Comparison of ENCODE assay signal across 10 cellular contexts in genomic region chr7:129989466-129989865, GRCh38. TPM values are rescaled to one million over a fixed set of nuclear protein-coding genes. Genes with fewer than 3 reads are reported as not detected.
DNase-seq lines count a peak whose midpoint lies in the region; ATAC-seq, FAIRE-seq and TF ChIP-seq lines count a peak whose summit lies in the region.
"Had no signal": no experiment of that assay in that cellular context is flagged by ENCODE, and none has a peak within 500 bp of the region (broad histone marks: within the 10 kb centered on the region; RNA-seq: fewer than 3 reads in every experiment).

No MANE protein-coding gene starts in this region.

- H3K36me3 ChIP-seq in GM23338 (ENCODE audit: insufficient read depth) (no peaks in the 10 kb centered on the region), K562 (ENCODE audit: control insufficient read depth, insufficient read depth, low read length) (no peaks in the 10 kb centered on the region)
- H3K36me3 ChIP-seq: Peyer's patch had no signal

- H3K4me3 ChIP-seq in GM23338 (no peak overlapping the region), K562 (no peak overlapping the region)
- H3K4me3 ChIP-seq: Peyer's patch had no signal

- in situ Hi-C loops in K562 (cut with MboI), result no loop called here

- no peak overlapping the region for H3K9ac ChIP-seq in K562 (ENCODE audit: insufficient read depth in 1 of 2, low read depth in 2 of 2, low read length in 2 of 2)

- FAIRE-seq in K562 (lab: Jason Lieb, UNC), result no peak

- TF ChIP-seq CTCF in GM23338 (conservative IDR thresholded peaks at IDR 0.05; ENCODE audit: low read depth in 2 of 2) (no peak), K562 (IDR thresholded peaks at IDR 0.05 in 2 of 3, conservative IDR thresholded peaks at IDR 0.05 in 1 of 3; ENCODE audit: insufficient read depth in 2 of 3, low read depth in 1 of 3, low read length in 3 of 3) (no peak)

- H3K4me3 Mint-ChIP-seq in GM23338, result no peak overlapping the region
- H3K4me3 Mint-ChIP-seq in T-cell, result no peak overlapping the region
- H3K4me3 Mint-ChIP-seq in activated T-helper 2 cell treated with anti-CD3 and anti-CD28 coated beads, Interferon-gamma antibody, Interleukin-2, Interleukin-4, amounts not matched to agents 10 μg/mL and 5 μg/mL and 100 μg/mL, durations not matched to agents 14 hours and 24 hours and 36 hours (ENCODE audit: low read depth), result no peak overlapping the region

- WGBS in K562 (ENCODE audit: insufficient coverage, low coverage, missing lambda C conversion rate), result 9% methylated on average over 4 of the region's 4 CpGs

- no peaks in the 10 kb centered on the region for H3K4me1 Mint-ChIP-seq in GM23338
- peaks cover 6 to 7% (median 7%) of the 10 kb centered on the region in 3 donors for H3K4me1 Mint-ChIP-seq in T-cell
- peaks cover 2% of the 10 kb centered on the region for H3K4me1 Mint-ChIP-seq in activated T-helper 2 cell treated with anti-CD3 and anti-CD28 coated beads, Interferon-gamma antibody, Interleukin-2, Interleukin-4, amounts not matched to agents 10 μg/mL and 5 μg/mL and 100 μg/mL, durations not matched to agents 14 hours and 24 hours and 36 hours (ENCODE audit: low read depth)

- H3K9me2 ChIP-seq in GM23338 (ENCODE audit: insufficient read depth), result no peaks in the 10 kb centered on the region

- H3K9me3 Mint-ChIP-seq in GM23338 (no peaks in the 10 kb centered on the region), T-cell (no peaks in the 10 kb centered on the region)
- no peaks in the 10 kb centered on the region for H3K9me3 Mint-ChIP-seq in activated T-helper 2 cell treated with anti-CD3 and anti-CD28 coated beads, Interferon-gamma antibody, Interleukin-2, Interleukin-4, amounts not matched to agents 10 μg/mL and 5 μg/mL and 100 μg/mL, durations not matched to agents 14 hours and 24 hours and 36 hours

- TF ChIP-seq POLR2A in K562 (conservative IDR thresholded peaks at IDR 0.05), result no peak

- POLR2A ChIA-PET in T-cell (lab: Charles Lee) (no interaction called here), K562 (lab: Yijun Ruan, JAX) (interaction anchor here (0.6 to 1.4 kb wide), 3 partner anchors 9 to 22 kb away, joined by 3 to 4 read pairs (median 3); no protein-coding TSS in a partner anchor)

- TF ChIP-seq EP300 in K562 (IDR thresholded peaks at IDR 0.05; ENCODE audit: low read length), result no peak

- BruUV-seq in K562 (replicated peaks; lab: Mats Ljungman, UMichigan), result no TSS peak

- H3K9me3 ChIP-seq in K562 (replicated peaks; ENCODE audit: control insufficient read depth, insufficient read depth, low read depth, low read length), result no peaks in the 10 kb centered on the region
- H3K9me3 ChIP-seq: Peyer's patch had no signal

- no peaks in the 10 kb centered on the region for H4K20me1 ChIP-seq in GM23338 (replicated peaks; ENCODE audit: insufficient read depth)
- no peaks in the 10 kb centered on the region for H4K20me1 ChIP-seq in K562 (replicated peaks; ENCODE audit: control insufficient read depth, insufficient read depth, low read length)

- 0 out of 2 replicates have a peak, but pooled peaks cover 4% of the 10 kb centered on the region for H3F3A ChIP-seq in GM23338 (replicated peaks; ENCODE audit: low read depth)

- no peaks in the 10 kb centered on the region for H3K36me3 Mint-ChIP-seq in GM23338 (ENCODE audit: low read depth)
- no peaks in the 10 kb centered on the region for H3K36me3 Mint-ChIP-seq in T-cell
- no peaks in the 10 kb centered on the region for H3K36me3 Mint-ChIP-seq in activated T-helper 2 cell treated with anti-CD3 and anti-CD28 coated beads, Interferon-gamma antibody, Interleukin-2, Interleukin-4, amounts not matched to agents 10 μg/mL and 5 μg/mL and 100 μg/mL, durations not matched to agents 14 hours and 24 hours and 36 hours (ENCODE audit: low read depth)

- H2AFZ ChIP-seq in GM23338 (peak overlapping the region; percentile 38; the same call in 1 of the 2 replicates), K562 (ENCODE audit: low read depth, low read length) (no peak overlapping the region)

- DNase-seq in GM23338 (ENCODE audit: low spot score), result no peak
- DNase-seq in T-cell, result peak in 23 of 34 experiments; percentile 2 to 38 (median 22)
- no peak for DNase-seq in K562 (ENCODE audit: extremely low read depth in 1 of 4, low spot score in 3 of 4)
- DNase-seq in stimulated activated CD8-positive, alpha-beta memory T cell treated with anti-CD3 and anti-CD28 coated beads, Interleukin-12 subunit alpha, Interleukin-12 subunit beta, amount 100 ng/mL, for 1 hour (ENCODE audit: low read depth), result peak; percentile 13
- no peak for DNase-seq in activated T-helper 2 cell treated with anti-CD3 and anti-CD28 coated beads, Interferon-gamma antibody, Interleukin-2, Interleukin-4, amounts not matched to agents 10 μg/mL and 5 μg/mL and 100 μg/mL, durations not matched to agents 14 hours and 24 hours and 36 hours (ENCODE audit: low spot score)
- no peak for DNase-seq in NCI-H510A treated with DMSO at 0.1 percent for 48 hours (lab: John Stamatoyannopoulos, UW)
- DNase-seq: NCI-H1092, Peyer's patch had no signal

- H3K27ac Mint-ChIP-seq in GM23338, result no peak overlapping the region
- H3K27ac Mint-ChIP-seq in T-cell, result no peak overlapping the region
- H3K27ac Mint-ChIP-seq in activated T-helper 2 cell treated with anti-CD3 and anti-CD28 coated beads, Interferon-gamma antibody, Interleukin-2, Interleukin-4, amounts not matched to agents 10 μg/mL and 5 μg/mL and 100 μg/mL, durations not matched to agents 14 hours and 24 hours and 36 hours, result no peak overlapping the region

- H3K4me1 ChIP-seq in GM23338 (ENCODE audit: insufficient read depth), result no peaks in the 10 kb centered on the region
- peaks cover 0 to 3% of the 10 kb centered on the region in 2 experiments; a peak in 1 of 5 replicates for H3K4me1 ChIP-seq in K562 (replicated peaks in 1 of 2; ENCODE audit: control insufficient read depth in 2 of 2, insufficient read depth in 2 of 2, low read length in 2 of 2)
- H3K4me1 ChIP-seq: Peyer's patch had no signal

- H3K27ac ChIP-seq in GM23338 (ENCODE audit: low read depth) (no peak overlapping the region), K562 (ENCODE audit: extremely low read depth, low read depth, low read length) (no peak overlapping the region)
- H3K27ac ChIP-seq: Peyer's patch had no signal

- TF ChIP-seq RAD21 in K562 (CRISPR knock-in tag; conservative IDR thresholded peaks at IDR 0.05 in 1 of 2, IDR thresholded peaks at IDR 0.05 in 1 of 2), result no peak

- H3K9me1 ChIP-seq in K562 (ENCODE audit: control insufficient read depth, insufficient read depth, low read length), result no peaks in the 10 kb centered on the region

- ATAC-seq in GM23338 (no peak), T-cell (replicated peaks in 1 of 4) (peak in 2 of 4 experiments; percentile 31 to 53), K562 (no peak), GM21528 (IDR thresholded peaks at IDR 0.05; ENCODE audit: low FRiP score, unreplicated experiment) (no peak), HG03520 (IDR thresholded peaks at IDR 0.05; ENCODE audit: unreplicated experiment) (no peak)

- H3K4me2 ChIP-seq in GM23338 (no peak overlapping the region), K562 (ENCODE audit: insufficient read depth, low read length) (no peak overlapping the region)

- CTCF ChIA-PET in T-cell (lab: Charles Lee) (interaction anchor here in 1 of 2 donors (0.7 kb wide), 2 partner anchors 20 to 47 kb away, joined by 3 read pairs; no protein-coding TSS in a partner anchor), K562 (lab: Yijun Ruan, JAX; ENCODE audit: low intra/inter-chr PET ratio) (no interaction called here)

- H3K27me3 ChIP-seq in GM23338 (ENCODE audit: insufficient read depth) (no peaks in the 10 kb centered on the region), K562 (ENCODE audit: control insufficient read depth in 2 of 2, insufficient read depth in 2 of 2, low read length in 2 of 2) (peaks cover 11 to 14% of the 10 kb centered on the region in 2 experiments; a peak in 4 of 5 replicates)
- H3K27me3 ChIP-seq: Peyer's patch had no signal

- intact Hi-C loops in K562 (cut with micrococcal nuclease), result no loop called here
- intact Hi-C loops in activated T-helper 2 cell treated with anti-CD3 and anti-CD28 coated beads, Interferon-gamma antibody, Interleukin-2, Interleukin-4, amounts not matched to agents 10 μg/mL and 5 μg/mL and 100 μg/mL, durations not matched to agents 14 hours and 24 hours and 36 hours (cut with micrococcal nuclease), result no loop called here

- H3K27me3 Mint-ChIP-seq in GM23338 (ENCODE audit: insufficient read depth, low read depth, poor library complexity), result peaks cover 8% of the 10 kb centered on the region
- H3K27me3 Mint-ChIP-seq in T-cell, result peaks cover 1 to 3% of the 10 kb centered on the region in 2 donors
- no peaks in the 10 kb centered on the region for H3K27me3 Mint-ChIP-seq in activated T-helper 2 cell treated with anti-CD3 and anti-CD28 coated beads, Interferon-gamma antibody, Interleukin-2, Interleukin-4, amounts not matched to agents 10 μg/mL and 5 μg/mL and 100 μg/mL, durations not matched to agents 14 hours and 24 hours and 36 hours (ENCODE audit: low read depth)

- H3K79me2 ChIP-seq in GM23338 (replicated peaks; ENCODE audit: insufficient read depth) (no peaks in the 10 kb centered on the region), K562 (ENCODE audit: control insufficient read depth, insufficient read depth, low read length) (no peaks in the 10 kb centered on the region)

RNA-seq across cellular contexts. Expression of gene UBE2H, which starts 36.7 kb away (rescaled TPM):
- total RNA-seq in GM23338 (2014; rRNA removed; shearing (Covaris generic)), result 86.5 and 107 TPM in 2 replicates
- polyA plus RNA-seq in GM23338 (2016; fragmentation: Nextera tagmentation; extraction: Ambion mirVana) (37.2 and 40.8 TPM in 2 replicates), K562 (2011; rRNA removed) (29.9 and 33.0 TPM in 2 replicates), K562 (2014; fragmentation: Illumina TruSeq; extraction: Trizol) (16.1 and 28.2 TPM in 2 replicates), K562 (2014; fragmentation: Nextera tagmentation; extraction: Ambion mirVana) (1 to 10 TPM; 6.3 to 6.9 TPM), K562 (2014; rRNA removed) (12.3 and 13.3 TPM in 2 replicates)
- total RNA-seq in T-cell (10 to 100 TPM; 37.5 to 63.8 (median 50.1) TPM), K562 (2014; rRNA removed) (11.2 and 13.1 TPM in 2 replicates), K562 (2014; rRNA removed; fragmentation: Illumina TruSeq; extraction: Trizol) (15.6 and 16.5 TPM in 2 replicates), K562 (2015; rRNA removed; fragmentation: Illumina TruSeq; extraction: Trizol) (10.3 and 13.3 TPM in 2 replicates), K562 (2021) (16.0 and 17.4 TPM in 2 replicates)
- total RNA-seq in K562 (2011; cell fraction: chromatin; rRNA removed; ENCODE audit: low replicate concordance), result 23.3 and 70.3 TPM in 2 replicates
- 13.7 and 16.4 TPM in 2 replicates for total RNA-seq in K562 (2011; cell fraction: nucleolus; rRNA removed)
- total RNA-seq in K562 (2011; cell fraction: nucleoplasm; rRNA removed), result 40.1 and 56.7 TPM in 2 replicates
- polyA plus RNA-seq in K562 (2011; cell fraction: cytosol; rRNA removed), result 6.9 and 18.2 TPM in 2 replicates
- 16.9 and 27.8 TPM in 2 replicates for polyA plus RNA-seq in K562 (2011; cell fraction: nucleus; rRNA removed)
- 17.7 and 29.7 TPM in 2 replicates for polyA plus RNA-seq in K562 (2012)
- 20.2 and 30.7 TPM in 2 replicates for polyA minus RNA-seq in K562 (2011; rRNA and poly(A)+ RNA removed)
- polyA minus RNA-seq in K562 (2011; cell fraction: cytosol; rRNA and poly(A)+ RNA removed), result 13.4 and 13.8 TPM in 2 replicates
- 7.0 and 16.1 TPM in 2 replicates for polyA minus RNA-seq in K562 (2011; cell fraction: nucleus; rRNA and poly(A)+ RNA removed)
- total RNA-seq in activated T-helper 2 cell treated with anti-CD3 and anti-CD28 coated beads, Interferon-gamma antibody, Interleukin-2, Interleukin-4, amounts not matched to agents 10 μg/mL and 5 μg/mL and 100 μg/mL, durations not matched to agents 14 hours and 24 hours and 36 hours, result 16.4 and 23.9 TPM in 2 replicates

Comparison
In these comparisons a context has a peak if more than half of its experiments do, and no peak if none do; other contexts are left out.
1. DNase-seq: peak in T-cell (23 of 34) and stimulated activated CD8-positive, alpha-beta memory T cell treated with anti-CD3 and anti-CD28 coated beads, Interleukin-12 subunit alpha, Interleukin-12 subunit beta, amount 100 ng/mL, for 1 hour (single experiment); none in GM23338 (single experiment), K562 (0 of 4), activated T-helper 2 cell treated with anti-CD3 and anti-CD28 coated beads, Interferon-gamma antibody, Interleukin-2, Interleukin-4, amounts not matched to agents 10 μg/mL and 5 μg/mL and 100 μg/mL, durations not matched to agents 14 hours and 24 hours and 36 hours (single experiment) and NCI-H510A treated with DMSO at 0.1 percent for 48 hours (single experiment).